ENCODE assay signal across 9 cellular contexts in genomic region chr4:174538123-174538875, GRCh38. TPM values are rescaled to one million over a fixed set of nuclear protein-coding genes. Genes with fewer than 3 reads are reported as not detected.
DNase-seq lines count a peak whose midpoint lies in the region; ATAC-seq, FAIRE-seq and TF ChIP-seq lines count a peak whose summit lies in the region.
"Had no signal": no experiment of that assay in that cellular context is flagged by ENCODE, and none has a peak within 500 bp of the region (broad histone marks: within the 10 kb centered on the region; RNA-seq: fewer than 3 reads in every experiment).

No MANE protein-coding gene starts in this region.

- peak; percentile 80 for FAIRE-seq in GM18507 (lab: Jason Lieb, UNC)

- H3K4me1 ChIP-seq in right atrium auricular region (no peaks in the 10 kb centered on the region), heart right ventricle (no peaks in the 10 kb centered on the region)

- DNase-seq in GM18507 (ENCODE audit: extremely low spot score, insufficient read length, low read depth), result no peak
- no peak for DNase-seq in epithelial cell of prostate (ENCODE audit: low read depth, low spot score)
- no peak for DNase-seq in mesenteric fat pad (ENCODE audit: low spot score)
- no peak for DNase-seq in right atrium auricular region (ENCODE audit: low spot score)
- no peak for DNase-seq in C1 segment of cervical spinal cord (lab: John Stamatoyannopoulos, UW)
- DNase-seq in heart right ventricle, result no peak
- DNase-seq: hippocampal formation had no signal

- no peak for TF ChIP-seq CTCF in right atrium auricular region (IDR thresholded peaks at IDR 0.05)
- TF ChIP-seq CTCF in heart right ventricle (IDR thresholded peaks at IDR 0.05), result no peak

- 80 to 81% methylated on average over 4 of the region's 4 CpGs for whole genome bisulfite sequencing in heart right ventricle, 2 donors

- H3K4me3 ChIP-seq in right atrium auricular region (no peak overlapping the region), heart right ventricle (no peak overlapping the region)

- H3K27ac ChIP-seq in epithelial cell of prostate, result peak overlapping the region; percentile 85
- H3K27ac ChIP-seq in right atrium auricular region, result no peak overlapping the region
- H3K27ac ChIP-seq in heart right ventricle, result no peak overlapping the region

- H3K9me3 ChIP-seq in right atrium auricular region (no peaks in the 10 kb centered on the region), heart right ventricle (peaks cover 0 to 6% (median 0%) of the 10 kb centered on the region in 11 donors)

- H3K36me3 ChIP-seq in right atrium auricular region, result no peaks in the 10 kb centered on the region
- H3K36me3 ChIP-seq in heart right ventricle, result no peaks in the 10 kb centered on the region

- no peaks in the 10 kb centered on the region for H3K27me3 ChIP-seq in right atrium auricular region
- H3K27me3 ChIP-seq in heart right ventricle, result peaks cover 0 to 6% (median 0%) of the 10 kb centered on the region in 7 donors

- intact Hi-C loops in heart right ventricle (cut with DNase I), result no loop called here

- ATAC-seq in GM21381 (IDR thresholded peaks at IDR 0.05; ENCODE audit: unreplicated experiment) (peak; percentile 97), HG03342 (IDR thresholded peaks at IDR 0.05; ENCODE audit: unreplicated experiment) (peak; percentile 98), heart right ventricle (no peak)

RNA-seq across cellular contexts. Expression of gene HPGD, which starts 16.0 kb away (rescaled TPM):
- total RNA-seq in mesenteric fat pad, result 12.9 TPM
- total RNA-seq in right atrium auricular region, result 1 to 10 TPM; 1.4 to 3.1 TPM
- total RNA-seq in heart right ventricle, result 1 to 10 TPM in 8 of 10 donors, under 1 TPM in 2; 0.47 to 2.5 (median 1.5) TPM
- polyA plus RNA-seq in heart right ventricle, result under 1 TPM; 0.36 to 0.66 TPM

Comparison
In these comparisons a context has a peak if more than half of its experiments do, and no peak if none do; other contexts are left out.
1. ATAC-seq: peak in GM21381 (single experiment) and HG03342 (single experiment); none in heart right ventricle (0 of 8).